ENCODE assay signal across 12 cellular contexts in the genomic region with DNA sequence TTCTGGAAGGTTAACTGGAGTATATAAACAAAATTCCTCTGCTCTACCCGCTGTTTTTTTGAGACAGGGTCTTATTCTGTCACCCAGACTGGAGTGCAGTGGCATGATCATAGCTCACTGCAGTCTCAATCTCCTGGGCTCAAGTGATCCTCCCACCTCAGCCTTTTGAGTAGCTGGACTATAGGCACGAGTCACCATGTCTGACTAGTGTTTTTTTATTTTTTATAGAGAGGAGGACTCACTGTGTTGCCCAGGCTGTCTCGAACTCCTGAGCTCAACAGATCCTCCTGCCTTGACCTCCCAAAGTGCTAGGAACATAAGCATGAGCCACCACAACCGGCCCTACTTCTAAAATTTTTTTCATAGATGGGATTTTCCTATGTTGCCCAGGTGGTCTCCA. TPM values are rescaled to one million over a fixed set of nuclear protein-coding genes. Genes with fewer than 3 reads are reported as not detected.
DNase-seq lines count a peak whose midpoint lies in the region; ATAC-seq and TF ChIP-seq lines count a peak whose summit lies in the region.
"Had no signal": no experiment of that assay in that cellular context is flagged by ENCODE, and none has a peak within 500 bp of the region (broad histone marks: within the 10 kb centered on the region; RNA-seq: fewer than 3 reads in every experiment).

No MANE protein-coding gene starts in this region.

- no peak overlapping the region for H2AFZ ChIP-seq in PC-3 (ENCODE audit: low read length)

- no peaks in the 10 kb centered on the region for H3K9me2 ChIP-seq in PC-3 (replicated peaks; ENCODE audit: low read length)

- H3K9ac ChIP-seq in PC-3 (ENCODE audit: low read length) (no peak overlapping the region; the same call in 1 of the 2 replicates), colonic mucosa (ENCODE audit: low read depth in 2 of 2, low read length in 2 of 2) (no peak overlapping the region)

- peaks cover 17% of the 10 kb centered on the region for H3K4me1 ChIP-seq in PC-3 (ENCODE audit: insufficient read depth, low read length)
- H3K4me1 ChIP-seq in colonic mucosa = peaks cover 7% of the 10 kb centered on the region
- peaks cover 25 to 57% (median 56%) of the 10 kb centered on the region in 4 donors for H3K4me1 ChIP-seq in esophagus muscularis mucosa

- POLR2A ChIA-PET in activated CD4-positive, alpha-beta T cell treated with anti-CD3 and anti-CD28 coated beads, Interleukin-2, amount 10 ng/mL, durations not matched to agents 7 days and 5 days (lab: Charles Lee) = no interaction called here
- POLR2A ChIA-PET in PC-3 (lab: Charles Lee; ENCODE audit: unreplicated experiment) = no interaction called here

- TF ChIP-seq CTCF in PC-3 (conservative IDR thresholded peaks at IDR 0.05; ENCODE audit: low read depth, low read length) = no peak
- TF ChIP-seq CTCF in epithelial cell of esophagus (IDR thresholded peaks at IDR 0.05; ENCODE audit: insufficient read depth, low read depth, low read length, missing control alignments) = no peak
- TF ChIP-seq CTCF in colonic mucosa (IDR thresholded peaks at IDR 0.05) = no peak
- TF ChIP-seq CTCF in esophagus muscularis mucosa (IDR thresholded peaks at IDR 0.05) = no peak

- no TSS peak for BruUV-seq in PC-3 (replicated peaks; lab: Mats Ljungman, UMichigan)

- no peak for TF ChIP-seq EP300 in esophagus muscularis mucosa (IDR thresholded peaks at IDR 0.05)

- no peak for TF ChIP-seq POLR2A in esophagus muscularis mucosa (IDR thresholded peaks at IDR 0.05; ENCODE audit: low read depth)

- H3K9me3 Mint-ChIP-seq in activated CD4-positive, alpha-beta T cell treated with anti-CD3 and anti-CD28 coated beads, Interleukin-2, amount 10 ng/mL, durations not matched to agents 7 days and 5 days = no peaks in the 10 kb centered on the region

- H3K27ac ChIP-seq in PC-3 (ENCODE audit: low read length) = no peak overlapping the region
- H3K27ac ChIP-seq in colonic mucosa = no peak overlapping the region
- H3K27ac ChIP-seq in esophagus muscularis mucosa (replicated peaks in 1 of 4) = peak overlapping the region in 1 of 4 donors; percentile 5

- H3K9me3 ChIP-seq in PC-3 (ENCODE audit: low read length) = no peaks in the 10 kb centered on the region
- no peaks in the 10 kb centered on the region for H3K9me3 ChIP-seq in colonic mucosa
- H3K9me3 ChIP-seq in esophagus muscularis mucosa = no peaks in the 10 kb centered on the region
- H3K9me3 ChIP-seq: sigmoid colon had no signal

- no peak overlapping the region for H3K27ac Mint-ChIP-seq in activated CD4-positive, alpha-beta T cell treated with anti-CD3 and anti-CD28 coated beads, Interleukin-2, amount 10 ng/mL, durations not matched to agents 7 days and 5 days

- peaks cover 59% of the 10 kb centered on the region for H3K4me1 Mint-ChIP-seq in activated CD4-positive, alpha-beta T cell treated with anti-CD3 and anti-CD28 coated beads, Interleukin-2, amount 10 ng/mL, durations not matched to agents 7 days and 5 days

- H3K4me3 ChIP-seq in PC-3 (ENCODE audit: low read length) = peak overlapping the region; percentile 64
- no peak overlapping the region for H3K4me3 ChIP-seq in epithelial cell of esophagus (ENCODE audit: low read length)
- no peak overlapping the region for H3K4me3 ChIP-seq in skeletal muscle cell (ENCODE audit: low read depth, low read length)
- no peak overlapping the region for H3K4me3 ChIP-seq in colonic mucosa
- peak overlapping the region in 1 of 4 donors; percentile 83 for H3K4me3 ChIP-seq in esophagus muscularis mucosa

- H3K4me3 Mint-ChIP-seq in activated CD4-positive, alpha-beta T cell treated with anti-CD3 and anti-CD28 coated beads, Interleukin-2, amount 10 ng/mL, durations not matched to agents 7 days and 5 days = peak overlapping the region; percentile 69

- no peaks in the 10 kb centered on the region for H3K27me3 Mint-ChIP-seq in activated CD4-positive, alpha-beta T cell treated with anti-CD3 and anti-CD28 coated beads, Interleukin-2, amount 10 ng/mL, durations not matched to agents 7 days and 5 days

- H3K4me2 ChIP-seq in PC-3 (ENCODE audit: low read length) = peak overlapping the region; percentile 86

- WGBS in esophagus muscularis mucosa = 69% methylated on average over 4 of the region's 4 CpGs

- H3K27me3 ChIP-seq in PC-3 (ENCODE audit: low read length) (no peaks in the 10 kb centered on the region), colonic mucosa (no peaks in the 10 kb centered on the region), esophagus muscularis mucosa (no peaks in the 10 kb centered on the region)
- H3K27me3 ChIP-seq: sigmoid colon had no signal

- H3K79me2 ChIP-seq in PC-3 (ENCODE audit: low read length) = peaks cover 71% of the 10 kb centered on the region

- no peak for DNase-seq in activated CD4-positive, alpha-beta T cell treated with anti-CD3 and anti-CD28 coated beads, Interleukin-2, amount 10 ng/mL, durations not matched to agents 7 days and 5 days
- no peak for DNase-seq in activated CD4-positive, alpha-beta T cell treated with anti-CD3 and anti-CD28 coated beads for 4 hours
- DNase-seq in PC-3 (peak; percentile 8), epithelial cell of esophagus (ENCODE audit: low read depth) (peak; percentile 24), skeletal muscle cell (ENCODE audit: low read depth) (peak; percentile 4), NCI-H524 treated with DMSO at 0.1 percent for 48 hours (lab: John Stamatoyannopoulos, UW) (no peak), colonic mucosa (no peak), esophagus muscularis mucosa (ENCODE audit: extremely low spot score) (no peak)
- DNase-seq: left cardiac atrium; NCI-H510A; sigmoid colon; stimulated activated CD8-positive, alpha-beta memory T cell treated with anti-CD3 and anti-CD28 coated beads, Interleukin-4, amount 100 ng/mL, for 48 hours had no signal

- CTCF ChIA-PET in activated CD4-positive, alpha-beta T cell treated with anti-CD3 and anti-CD28 coated beads, Interleukin-2, amount 10 ng/mL, durations not matched to agents 7 days and 5 days (lab: Charles Lee) = no interaction called here
- CTCF ChIA-PET in PC-3 (lab: Charles Lee) = no interaction called here

- peaks cover 12% of the 10 kb centered on the region for H3K36me3 ChIP-seq in PC-3 (ENCODE audit: low read depth, low read length)
- no peaks in the 10 kb centered on the region for H3K36me3 ChIP-seq in colonic mucosa
- peaks cover 0 to 8% (median 3%) of the 10 kb centered on the region in 4 donors for H3K36me3 ChIP-seq in esophagus muscularis mucosa

- H4K20me1 ChIP-seq in PC-3 (ENCODE audit: low read length) = peaks cover 18% of the 10 kb centered on the region; the same call in 1 of the 2 replicates

- peaks cover 35% of the 10 kb centered on the region for H3K36me3 Mint-ChIP-seq in activated CD4-positive, alpha-beta T cell treated with anti-CD3 and anti-CD28 coated beads, Interleukin-2, amount 10 ng/mL, durations not matched to agents 7 days and 5 days (ENCODE audit: low read depth)

- intact Hi-C loops in PC-3 (cut with micrococcal nuclease) (no loop called here), colonic mucosa (cut with DNase I) (no loop called here), esophagus muscularis mucosa (cut with DNase I) (no loop called here)

- no peak for ATAC-seq in PC-3
- ATAC-seq: left cardiac atrium had no signal

- H3F3A ChIP-seq in PC-3 (ENCODE audit: low read length, unreplicated experiment) = no peaks in the 10 kb centered on the region

RNA-seq across cellular contexts. Expression of a gene that starts 2.2 kb away (rescaled TPM):
- 10 to 100 TPM; 62.5 to 68.2 TPM for total RNA-seq in activated CD4-positive, alpha-beta T cell treated with anti-CD3 and anti-CD28 coated beads, Interleukin-2, amount 10 ng/mL, durations not matched to agents 7 days and 5 days
- 14.9 and 32.0 TPM in 2 replicates for total RNA-seq in PC-3 (2014; rRNA removed)
- total RNA-seq in colonic mucosa = 100 to 1,000 TPM in 1 of 2 donors, 10 to 100 TPM in 1; 79.2 to 114 TPM
- 10 to 100 TPM; 37.1 to 51.7 (median 42.6) TPM for total RNA-seq in esophagus muscularis mucosa

Comparison
In these comparisons a context has a peak if more than half of its experiments do, and no peak if none do; other contexts are left out.
1. DNase-seq: peak in PC-3 (single experiment), epithelial cell of esophagus (single experiment) and skeletal muscle cell (single experiment); none in activated CD4-positive, alpha-beta T cell treated with anti-CD3 and anti-CD28 coated beads, Interleukin-2, amount 10 ng/mL, durations not matched to agents 7 days and 5 days (single experiment), activated CD4-positive, alpha-beta T cell treated with anti-CD3 and anti-CD28 coated beads for 4 hours (0 of 2), NCI-H524 treated with DMSO at 0.1 percent for 48 hours (single experiment), colonic mucosa (single experiment) and esophagus muscularis mucosa (single experiment).